Comparison of ENCODE assay signal across 1 cellular context in genomic region chr19:53780506-53780905, GRCh38.
TF ChIP-seq lines count a peak whose summit lies in the region.

No MANE protein-coding gene starts in this region.

TF ChIP-seq in WTC11, 78 proteins besides CTCF, POLR2A, EP300 and RAD21 (continued from another document):
- TF ChIP-seq, protein P1, sequence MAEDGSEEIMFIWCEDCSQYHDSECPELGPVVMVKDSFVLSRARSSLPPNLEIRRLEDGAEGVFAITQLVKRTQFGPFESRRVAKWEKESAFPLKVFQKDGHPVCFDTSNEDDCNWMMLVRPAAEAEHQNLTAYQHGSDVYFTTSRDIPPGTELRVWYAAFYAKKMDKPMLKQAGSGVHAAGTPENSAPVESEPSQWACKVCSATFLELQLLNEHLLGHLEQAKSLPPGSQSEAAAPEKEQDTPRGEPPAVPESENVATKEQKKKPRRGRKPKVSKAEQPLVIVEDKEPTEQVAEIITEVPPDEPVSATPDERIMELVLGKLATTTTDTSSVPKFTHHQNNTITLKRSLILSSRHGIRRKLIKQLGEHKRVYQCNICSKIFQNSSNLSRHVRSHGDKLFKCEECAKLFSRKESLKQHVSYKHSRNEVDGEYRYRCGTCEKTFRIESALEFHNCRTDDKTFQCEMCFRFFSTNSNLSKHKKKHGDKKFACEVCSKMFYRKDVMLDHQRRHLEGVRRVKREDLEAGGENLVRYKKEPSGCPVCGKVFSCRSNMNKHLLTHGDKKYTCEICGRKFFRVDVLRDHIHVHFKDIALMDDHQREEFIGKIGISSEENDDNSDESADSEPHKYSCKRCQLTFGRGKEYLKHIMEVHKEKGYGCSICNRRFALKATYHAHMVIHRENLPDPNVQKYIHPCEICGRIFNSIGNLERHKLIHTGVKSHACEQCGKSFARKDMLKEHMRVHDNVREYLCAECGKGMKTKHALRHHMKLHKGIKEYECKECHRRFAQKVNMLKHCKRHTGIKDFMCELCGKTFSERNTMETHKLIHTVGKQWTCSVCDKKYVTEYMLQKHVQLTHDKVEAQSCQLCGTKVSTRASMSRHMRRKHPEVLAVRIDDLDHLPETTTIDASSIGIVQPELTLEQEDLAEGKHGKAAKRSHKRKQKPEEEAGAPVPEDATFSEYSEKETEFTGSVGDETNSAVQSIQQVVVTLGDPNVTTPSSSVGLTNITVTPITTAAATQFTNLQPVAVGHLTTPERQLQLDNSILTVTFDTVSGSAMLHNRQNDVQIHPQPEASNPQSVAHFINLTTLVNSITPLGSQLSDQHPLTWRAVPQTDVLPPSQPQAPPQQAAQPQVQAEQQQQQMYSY (CRISPR knock-in tag; IDR thresholded peaks at IDR 0.05) = no peak
- TF ChIP-seq NFATC4 (CRISPR knock-in tag; IDR thresholded peaks at IDR 0.05) (no peak), ZNF232 (CRISPR knock-in tag; IDR thresholded peaks at IDR 0.05) (no peak), RORB (CRISPR knock-in tag; IDR thresholded peaks at IDR 0.05) (no peak), ETV6 (CRISPR knock-in tag; IDR thresholded peaks at IDR 0.05) (no peak), MAX (CRISPR knock-in tag; IDR thresholded peaks at IDR 0.05) (no peak)
- TF ChIP-seq, protein P2, sequence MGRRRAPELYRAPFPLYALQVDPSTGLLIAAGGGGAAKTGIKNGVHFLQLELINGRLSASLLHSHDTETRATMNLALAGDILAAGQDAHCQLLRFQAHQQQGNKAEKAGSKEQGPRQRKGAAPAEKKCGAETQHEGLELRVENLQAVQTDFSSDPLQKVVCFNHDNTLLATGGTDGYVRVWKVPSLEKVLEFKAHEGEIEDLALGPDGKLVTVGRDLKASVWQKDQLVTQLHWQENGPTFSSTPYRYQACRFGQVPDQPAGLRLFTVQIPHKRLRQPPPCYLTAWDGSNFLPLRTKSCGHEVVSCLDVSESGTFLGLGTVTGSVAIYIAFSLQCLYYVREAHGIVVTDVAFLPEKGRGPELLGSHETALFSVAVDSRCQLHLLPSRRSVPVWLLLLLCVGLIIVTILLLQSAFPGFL (CRISPR knock-in tag; IDR thresholded peaks at IDR 0.05; ENCODE audit: borderline replicate concordance) = no peak
- TF ChIP-seq, protein P3, sequence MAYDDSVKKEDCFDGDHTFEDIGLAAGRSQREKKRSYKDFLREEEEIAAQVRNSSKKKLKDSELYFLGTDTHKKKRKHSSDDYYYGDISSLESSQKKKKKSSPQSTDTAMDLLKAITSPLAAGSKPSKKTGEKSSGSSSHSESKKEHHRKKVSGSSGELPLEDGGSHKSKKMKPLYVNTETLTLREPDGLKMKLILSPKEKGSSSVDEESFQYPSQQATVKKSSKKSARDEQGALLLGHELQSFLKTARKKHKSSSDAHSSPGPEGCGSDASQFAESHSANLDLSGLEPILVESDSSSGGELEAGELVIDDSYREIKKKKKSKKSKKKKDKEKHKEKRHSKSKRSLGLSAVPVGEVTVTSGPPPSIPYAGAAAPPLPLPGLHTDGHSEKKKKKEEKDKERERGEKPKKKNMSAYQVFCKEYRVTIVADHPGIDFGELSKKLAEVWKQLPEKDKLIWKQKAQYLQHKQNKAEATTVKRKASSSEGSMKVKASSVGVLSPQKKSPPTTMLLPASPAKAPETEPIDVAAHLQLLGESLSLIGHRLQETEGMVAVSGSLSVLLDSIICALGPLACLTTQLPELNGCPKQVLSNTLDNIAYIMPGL (CRISPR knock-in tag; IDR thresholded peaks at IDR 0.05) = no peak
